In the genomic region with DNA sequence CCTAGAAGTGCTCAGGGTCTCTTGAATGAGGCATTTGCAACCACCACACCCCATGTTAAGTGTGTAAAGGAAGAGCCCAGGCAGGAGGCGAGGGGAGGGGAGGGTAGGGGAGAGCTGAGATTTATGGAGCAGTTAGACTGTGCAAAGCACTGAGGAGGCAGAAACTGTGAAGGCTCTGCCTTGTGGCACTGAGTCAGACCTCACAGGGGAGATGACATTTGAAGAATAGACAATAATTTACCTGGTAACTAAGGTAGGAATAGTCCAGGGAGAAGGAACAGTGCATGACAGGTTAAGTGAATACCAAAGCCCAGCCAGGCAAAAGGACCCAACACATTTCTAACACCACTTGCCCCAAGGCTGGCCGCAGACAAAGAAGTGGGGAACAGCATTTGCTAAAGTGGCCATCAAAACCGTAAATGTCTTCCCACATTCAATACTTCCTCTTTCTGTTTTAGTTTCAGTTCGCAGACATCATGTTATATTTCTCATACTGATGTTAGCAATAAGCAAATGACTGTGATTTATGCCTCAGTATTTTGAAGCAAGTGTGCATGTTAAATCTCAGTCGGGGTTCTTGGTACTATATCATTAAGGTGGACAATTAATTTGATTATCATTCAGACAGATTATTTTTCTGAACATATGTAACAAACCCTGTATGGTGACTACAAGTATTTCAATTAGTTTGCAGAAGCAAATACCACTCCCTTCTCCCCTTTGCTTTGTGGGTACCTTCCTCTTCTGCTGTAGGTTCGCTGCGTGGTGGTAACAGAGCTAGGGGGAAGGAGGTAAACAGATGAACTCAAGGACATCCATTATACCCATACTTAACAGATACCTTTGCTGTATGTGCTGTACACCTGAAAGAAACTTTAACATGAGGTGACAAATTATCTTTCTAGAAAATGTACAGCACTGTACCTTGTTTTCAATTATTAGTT, we compare ENCODE assay signal across 10 cellular contexts. TPM values are rescaled to one million over a fixed set of nuclear protein-coding genes. Genes with fewer than 3 reads are reported as not detected.
DNase-seq lines count a peak whose midpoint lies in the region; ATAC-seq and TF ChIP-seq lines count a peak whose summit lies in the region.
"Had no signal": no experiment of that assay in that cellular context is flagged by ENCODE, and none has a peak within 500 bp of the region (broad histone marks: within the 10 kb centered on the region; RNA-seq: fewer than 3 reads in every experiment).

No MANE protein-coding gene starts in this region.

- H3K27me3 ChIP-seq in mesendoderm (ENCODE audit: insufficient read depth, low read length, poor library complexity) (no peaks in the 10 kb centered on the region), right lobe of liver (no peaks in the 10 kb centered on the region)

- ATAC-seq in GM19372 (IDR thresholded peaks at IDR 0.05; ENCODE audit: low read depth, unreplicated experiment) (peak; percentile 90), HG03025 (IDR thresholded peaks at IDR 0.05; ENCODE audit: low FRiP score, unreplicated experiment) (peak; percentile 92), right lobe of liver (no peak)
- ATAC-seq: activated T-helper 17 cell treated with anti-CD3 and anti-CD28 coated beads, Interleukin-2, amount 50 U/mL, for 72 hours had no signal

- no peak overlapping the region for H2BK120ac ChIP-seq in mesendoderm (ENCODE audit: low read depth, low read length)

- no peak for TF ChIP-seq CTCF in right lobe of liver (IDR thresholded peaks at IDR 0.05)

- H3K18ac ChIP-seq in mesendoderm (ENCODE audit: low read length), result no peak overlapping the region

- no peak overlapping the region for H3K9ac ChIP-seq in mesendoderm (ENCODE audit: low read length)

- no CpG with 5 or more reads among the region's 7 CpGs for WGBS in mesendoderm (ENCODE audit: extremely low coverage, insufficient coverage, low lambda C conversion rate)
- WGBS in right lobe of liver (ENCODE audit: insufficient coverage, low coverage, low lambda C conversion rate, missing lambda C conversion rate), result 42% methylated on average over 7 of the region's 7 CpGs

- H3K79me2 ChIP-seq in mesendoderm (ENCODE audit: control insufficient read depth, insufficient read depth, low read length), result no peaks in the 10 kb centered on the region

- H3K79me1 ChIP-seq in mesendoderm (ENCODE audit: low read length), result no peaks in the 10 kb centered on the region

- H3K4me3 ChIP-seq in mesendoderm (ENCODE audit: low read length) (no peak overlapping the region), right lobe of liver (no peak overlapping the region)

- no peak overlapping the region for H3K4me2 ChIP-seq in mesendoderm (ENCODE audit: low read length)

- H2BK15ac ChIP-seq in mesendoderm (replicated peaks; ENCODE audit: low read depth), result no peak overlapping the region

- H3K23ac ChIP-seq in mesendoderm (ENCODE audit: low read length), result no peak overlapping the region

- no peaks in the 10 kb centered on the region for H3K9me3 ChIP-seq in right lobe of liver

- DNase-seq in CD1c-positive myeloid dendritic cell (ENCODE audit: extremely low spot score) (peak; percentile 40), NOMO-1 treated with DMSO at 0.1 percent for 48 hours (lab: John Stamatoyannopoulos, UW; ENCODE audit: unreplicated experiment) (peak; percentile 59), mesendoderm (no peak), right lobe of liver (no peak), NCI-H774 (lab: John Stamatoyannopoulos, UW) (no peak)
- no peak for DNase-seq in stimulated activated CD8-positive, alpha-beta memory T cell treated with anti-CD3 and anti-CD28 coated beads, Interleukin-4, amount 100 ng/mL, for 48 hours

- no peak overlapping the region for H4K8ac ChIP-seq in mesendoderm (ENCODE audit: low read depth, low read length)

- H3K36me3 ChIP-seq in mesendoderm (ENCODE audit: control insufficient read depth, insufficient read depth, low read length), result no peaks in the 10 kb centered on the region
- no peaks in the 10 kb centered on the region for H3K36me3 ChIP-seq in right lobe of liver

- H3K27ac ChIP-seq in mesendoderm (ENCODE audit: low read depth, low read length), result no peak overlapping the region
- no peak overlapping the region for H3K27ac ChIP-seq in right lobe of liver

- H3K4me1 ChIP-seq in mesendoderm (ENCODE audit: control insufficient read depth, low read depth, low read length) (no peaks in the 10 kb centered on the region), right lobe of liver (no peaks in the 10 kb centered on the region)

- no peak overlapping the region for H3K56ac ChIP-seq in mesendoderm (ENCODE audit: low read length)

- H2AK5ac ChIP-seq in mesendoderm (ENCODE audit: low read length), result no peak overlapping the region

- no peak overlapping the region for H2BK5ac ChIP-seq in mesendoderm (ENCODE audit: low read length)

- intact Hi-C loops in right lobe of liver (cut with DNase I), result no loop called here

- no peak overlapping the region for H3K4ac ChIP-seq in mesendoderm (ENCODE audit: low read depth, low read length)

- no peak for TF ChIP-seq POLR2A in right lobe of liver (IDR thresholded peaks at IDR 0.05)

- no peak overlapping the region for H4K5ac ChIP-seq in mesendoderm (ENCODE audit: low read length)

RNA-seq across cellular contexts. Expression of gene CDH20, which starts 27.5 kb away (rescaled TPM):
- 0.15 TPM for polyA plus RNA-seq in mesendoderm (2013, experiment 1 of 2)
- 0.18 TPM for polyA plus RNA-seq in mesendoderm (2013, experiment 2 of 2)
- not detected for total RNA-seq in right lobe of liver
- total RNA-seq: epithelial cell of proximal tubule had no signal

Comparison
In these comparisons a context has a peak if more than half of its experiments do, and no peak if none do; other contexts are left out.
1. DNase-seq: peak in CD1c-positive myeloid dendritic cell (single experiment) and NOMO-1 treated with DMSO at 0.1 percent for 48 hours (single experiment); none in stimulated activated CD8-positive, alpha-beta memory T cell treated with anti-CD3 and anti-CD28 coated beads, Interleukin-4, amount 100 ng/mL, for 48 hours (single experiment), mesendoderm (single experiment), right lobe of liver (0 of 3) and NCI-H774 (single experiment).
2. ATAC-seq: peak in GM19372 (single experiment) and HG03025 (single experiment); none in right lobe of liver (0 of 4).